1 cellular context compared by ENCODE assay signal in the genomic region with DNA sequence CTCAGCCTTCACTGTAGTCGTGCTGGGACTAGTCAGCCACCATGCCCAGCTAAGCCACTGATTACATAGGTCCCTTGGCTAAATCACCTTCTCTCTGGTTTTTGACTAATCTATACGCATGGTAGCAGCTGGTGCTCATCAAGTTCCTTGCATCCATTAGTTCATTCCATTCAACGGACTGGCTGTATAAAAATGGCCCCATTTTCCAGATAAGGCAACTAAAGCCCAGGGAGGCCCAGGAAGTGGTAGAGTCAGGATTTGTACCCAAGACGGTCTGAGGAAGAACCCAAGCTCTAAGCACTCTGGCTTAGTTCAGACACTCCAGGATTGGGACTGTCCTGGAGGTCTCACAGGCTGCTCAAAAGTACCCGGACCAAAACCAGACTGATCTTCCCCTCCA.
TF ChIP-seq lines count a peak whose summit lies in the region.

No MANE protein-coding gene starts in this region.

TF ChIP-seq in HepG2, 621 proteins besides CTCF, POLR2A, EP300 and RAD21:
- no peak for TF ChIP-seq RELA (CRISPR knock-in tag; IDR thresholded peaks at IDR 0.05)
- TF ChIP-seq, protein P1, sequence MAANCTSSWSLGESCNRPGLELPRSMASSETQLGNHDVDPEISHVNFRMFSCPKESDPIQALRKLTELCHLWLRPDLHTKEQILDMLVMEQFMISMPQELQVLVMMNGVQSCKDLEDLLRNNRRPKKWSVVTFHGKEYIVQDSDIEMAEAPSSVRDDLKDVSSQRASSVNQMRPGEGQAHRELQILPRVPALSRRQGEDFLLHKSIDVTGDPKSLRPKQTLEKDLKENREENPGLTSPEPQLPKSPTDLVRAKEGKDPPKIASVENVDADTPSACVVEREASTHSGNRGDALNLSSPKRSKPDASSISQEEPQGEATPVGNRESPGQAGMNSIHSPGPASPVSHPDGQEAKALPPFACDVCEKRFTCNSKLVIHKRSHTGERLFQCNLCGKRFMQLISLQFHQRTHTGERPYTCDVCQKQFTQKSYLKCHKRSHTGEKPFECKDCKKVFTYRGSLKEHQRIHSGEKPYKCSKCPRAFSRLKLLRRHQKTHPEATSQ (CRISPR knock-in tag; IDR thresholded peaks at IDR 0.05; ENCODE audit: borderline replicate concordance) = no peak
- 0 out of 2 replicates have a peak, but pooled peaks have one; percentile 36 for TF ChIP-seq ZMYM3 (CRISPR knock-in tag; IDR thresholded peaks at IDR 0.05)
- TF ChIP-seq, protein P2, sequence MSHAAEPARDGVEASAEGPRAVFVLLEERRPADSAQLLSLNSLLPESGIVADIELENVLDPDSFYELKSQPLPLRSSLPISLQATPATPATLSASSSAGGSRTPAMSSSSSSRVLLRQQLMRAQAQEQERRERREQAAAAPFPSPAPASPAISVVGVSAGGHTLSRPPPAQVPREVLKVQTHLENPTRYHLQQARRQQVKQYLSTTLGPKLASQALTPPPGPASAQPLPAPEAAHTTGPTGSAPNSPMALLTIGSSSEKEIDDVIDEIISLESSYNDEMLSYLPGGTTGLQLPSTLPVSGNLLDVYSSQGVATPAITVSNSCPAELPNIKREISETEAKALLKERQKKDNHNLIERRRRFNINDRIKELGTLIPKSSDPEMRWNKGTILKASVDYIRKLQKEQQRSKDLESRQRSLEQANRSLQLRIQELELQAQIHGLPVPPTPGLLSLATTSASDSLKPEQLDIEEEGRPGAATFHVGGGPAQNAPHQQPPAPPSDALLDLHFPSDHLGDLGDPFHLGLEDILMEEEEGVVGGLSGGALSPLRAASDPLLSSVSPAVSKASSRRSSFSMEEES (CRISPR knock-in tag; IDR thresholded peaks at IDR 0.05) = no peak
- peak; percentile 88 for TF ChIP-seq ZNF629 (CRISPR knock-in tag; conservative IDR thresholded peaks at IDR 0.05)
- no peak for TF ChIP-seq HNF4A (CRISPR knock-in tag; IDR thresholded peaks at IDR 0.05)
